In the genomic region with DNA sequence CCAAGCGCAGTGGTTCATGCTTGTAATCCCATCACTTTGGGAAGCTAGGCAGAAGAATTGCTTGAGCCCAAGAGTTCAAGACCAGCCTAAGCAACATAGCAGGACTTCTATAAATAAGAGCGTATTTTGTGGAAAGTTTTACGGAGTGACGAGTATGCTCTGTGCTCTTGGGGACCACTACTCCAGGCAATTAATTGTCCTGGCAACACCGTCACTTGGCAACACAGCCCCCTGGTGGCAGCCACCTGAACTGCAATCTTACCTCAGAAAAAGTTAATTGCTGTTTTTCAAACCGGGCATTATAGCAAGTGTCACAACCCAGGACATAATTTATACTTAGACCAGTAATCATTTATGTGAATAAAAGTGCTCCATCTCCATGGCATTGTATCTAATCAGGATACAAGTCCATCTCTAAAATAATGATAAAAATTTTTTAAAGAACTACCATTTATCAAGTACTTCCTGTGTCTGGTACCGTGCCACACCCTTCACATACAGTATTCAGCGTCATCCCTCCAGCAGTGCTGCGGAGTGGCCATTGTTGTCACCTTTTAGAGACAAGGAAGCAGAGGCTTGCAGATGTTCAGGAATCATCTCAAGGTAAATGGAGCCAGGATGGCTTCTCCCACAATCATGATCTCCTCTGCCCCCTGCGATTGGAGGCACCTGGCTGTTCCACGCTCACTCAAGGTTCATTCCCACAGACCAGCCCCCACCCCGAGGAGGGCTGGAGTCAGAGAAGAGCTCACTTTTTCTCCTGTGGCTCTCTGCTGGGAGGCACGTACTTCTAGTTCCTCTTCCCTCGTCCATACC, we compare ENCODE assay signal across 8 cellular contexts. TPM values are rescaled to one million over a fixed set of nuclear protein-coding genes. Genes with fewer than 3 reads are reported as not detected.
DNase-seq lines count a peak whose midpoint lies in the region; ATAC-seq, FAIRE-seq and TF ChIP-seq lines count a peak whose summit lies in the region.

No MANE protein-coding gene starts in this region.

- no peak overlapping the region for H3K4me3 ChIP-seq in GM06990 (replicated peaks; ENCODE audit: low read depth, low read length)
- no peak overlapping the region for H3K4me3 ChIP-seq in bronchial epithelial cell (ENCODE audit: low read depth, low read length)

- no peaks in the 10 kb centered on the region for H3K36me3 ChIP-seq in GM06990 (ENCODE audit: control insufficient read depth, insufficient read depth, low read length)
- H3K36me3 ChIP-seq in bronchial epithelial cell (ENCODE audit: control insufficient read depth, insufficient read depth, low read length): no peaks in the 10 kb centered on the region

- no peak overlapping the region for H3K27ac ChIP-seq in VCaP

- TF ChIP-seq CTCF in GM06990 (IDR thresholded peaks at IDR 0.05; ENCODE audit: insufficient read depth, low read length, poor library complexity, severe bottlenecking): peak; percentile 92
- peak; percentile 90 for TF ChIP-seq CTCF in VCaP (conservative IDR thresholded peaks at IDR 0.05)
- peak; percentile 87 for TF ChIP-seq CTCF in bronchial epithelial cell (IDR thresholded peaks at IDR 0.05; ENCODE audit: insufficient read depth, low read length, severe bottlenecking)

- DNase-seq in GM06990 (ENCODE audit: extremely low read depth, insufficient read length) (no peak), NCI-H1092 treated with DMSO at 0.1 percent for 48 hours (lab: John Stamatoyannopoulos, UW) (peak; percentile 3), bronchial epithelial cell (ENCODE audit: low read depth) (peak; percentile 41), left lobe of liver (ENCODE audit: low spot score) (peak; percentile 56)
- DNase-seq in stimulated activated CD4-positive, alpha-beta T cell treated with anti-CD3 and anti-CD28 coated beads, TNF-alpha, amount 100 ng/mL, for 48 hours (ENCODE audit: low read depth in 3 of 3): peak; percentile 20 to 65 (median 52)

- FAIRE-seq in bronchial epithelial cell (lab: Jason Lieb, UNC): peak; percentile 68

- no peaks in the 10 kb centered on the region; the same call in 1 of the 2 replicates for H3K27me3 ChIP-seq in GM06990 (replicated peaks; ENCODE audit: control insufficient read depth, insufficient read depth, low read length)
- no peaks in the 10 kb centered on the region for H3K27me3 ChIP-seq in bronchial epithelial cell (ENCODE audit: control insufficient read depth, insufficient read depth, low read length)

- ATAC-seq in left lobe of liver: peak; percentile 48
- no peak for ATAC-seq in GM18873 (IDR thresholded peaks at IDR 0.05; ENCODE audit: low FRiP score, unreplicated experiment)
- ATAC-seq in HG02981 (IDR thresholded peaks at IDR 0.05; ENCODE audit: unreplicated experiment): no peak

RNA-seq across cellular contexts. Expression of a gene that starts 34.5 kb away (rescaled TPM):
- total RNA-seq in bronchial epithelial cell: under 0.01 TPM in 2 replicates
- total RNA-seq in left lobe of liver: not detected

RNA-seq across cellular contexts. Expression of a gene that starts 39.0 kb away (rescaled TPM):
- under 0.01 and 1.4 TPM in 2 replicates for total RNA-seq in bronchial epithelial cell
- not detected for total RNA-seq in left lobe of liver
